ENCODE assay signal across 26 cellular contexts in the genomic region with DNA sequence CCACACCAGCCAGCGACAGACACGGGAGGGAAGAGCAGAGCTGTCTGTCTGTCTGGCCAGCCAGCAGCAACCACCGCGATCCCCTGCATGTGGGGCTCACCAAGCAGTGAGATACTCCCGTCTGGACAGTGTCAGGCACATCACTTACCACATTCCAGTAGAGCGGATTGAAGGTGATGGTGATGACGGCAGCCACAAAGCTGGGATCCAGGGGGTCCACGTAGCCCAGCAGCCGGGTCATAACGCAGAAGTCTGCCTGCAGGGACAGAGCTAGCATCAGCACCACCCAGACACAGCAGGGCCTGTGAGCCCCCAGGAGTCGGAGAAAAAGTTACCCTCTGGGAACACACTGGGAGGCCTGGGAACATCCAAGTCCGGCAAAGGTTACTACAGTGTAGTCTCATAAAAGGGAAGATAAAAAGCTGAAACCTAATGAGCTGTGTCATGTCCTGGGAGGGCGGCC. TPM values are rescaled to one million over a fixed set of nuclear protein-coding genes. Genes with fewer than 3 reads are reported as not detected.
DNase-seq lines count a peak whose midpoint lies in the region; ATAC-seq and TF ChIP-seq lines count a peak whose summit lies in the region.
"Had no signal": no experiment of that assay in that cellular context is flagged by ENCODE, and none has a peak within 500 bp of the region (broad histone marks: within the 10 kb centered on the region; RNA-seq: fewer than 3 reads in every experiment).

No MANE protein-coding gene starts in this region.

- ATAC-seq in activated CD4-positive, alpha-beta T cell treated with anti-CD3 and anti-CD28 coated beads for 36 hours: no peak
- ATAC-seq in HG02884 (IDR thresholded peaks at IDR 0.05; ENCODE audit: unreplicated experiment) (no peak), HG02970 (IDR thresholded peaks at IDR 0.05; ENCODE audit: low FRiP score, unreplicated experiment) (no peak)

- POLR2A ChIA-PET in activated CD4-positive, alpha-beta T cell treated with anti-CD3 and anti-CD28 coated beads, Interleukin-2, amount 10 ng/mL, durations not matched to agents 7 days and 5 days (lab: Charles Lee): no interaction called here
- POLR2A ChIA-PET in activated CD4-positive, alpha-beta T cell treated with anti-CD3 and anti-CD28 coated beads for 36 hours (lab: Charles Lee): no interaction called here

- TF ChIP-seq CTCF in fibroblast of mammary gland (conservative IDR thresholded peaks at IDR 0.05; ENCODE audit: control insufficient read depth, insufficient read depth, low read depth, low read length): no peak
- TF ChIP-seq CTCF in nephron progenitor cell (IDR thresholded peaks at IDR 0.05): no peak
- no peak for TF ChIP-seq CTCF in type B pancreatic cell (conservative IDR thresholded peaks at IDR 0.05)
- no peak for TF ChIP-seq CTCF in esophagus squamous epithelium (IDR thresholded peaks at IDR 0.05)

- intact Hi-C loops in activated CD4-positive, alpha-beta T cell treated with anti-CD3 and anti-CD28 coated beads for 36 hours (cut with DNase I, micrococcal nuclease): no loop called here
- intact Hi-C loops in esophagus squamous epithelium (cut with DNase I): no loop called here

- H3K36me3 ChIP-seq in esophagus squamous epithelium: peaks cover 0 to 21% (median 0%) of the 10 kb centered on the region in 3 donors

- no peak overlapping the region for H3K27ac ChIP-seq in esophagus squamous epithelium
- H3K27ac ChIP-seq: 22Rv1, tibial artery, VCaP had no signal

- H3K36me3 Mint-ChIP-seq in activated CD4-positive, alpha-beta T cell treated with anti-CD3 and anti-CD28 coated beads, Interleukin-2, amount 10 ng/mL, durations not matched to agents 7 days and 5 days (ENCODE audit: low read depth): peaks cover 4% of the 10 kb centered on the region
- H3K36me3 Mint-ChIP-seq in activated CD4-positive, alpha-beta T cell treated with anti-CD3 and anti-CD28 coated beads for 36 hours (ENCODE audit: low read depth): no peaks in the 10 kb centered on the region
- H3K36me3 Mint-ChIP-seq in nephron progenitor cell (ENCODE audit: low read depth): peaks cover 3% of the 10 kb centered on the region
- H3K36me3 Mint-ChIP-seq in type B pancreatic cell: no peaks in the 10 kb centered on the region
- H3K36me3 Mint-ChIP-seq: activated naive CD8-positive, alpha-beta T cell had no signal

- TF ChIP-seq POLR2A in esophagus squamous epithelium (IDR thresholded peaks at IDR 0.05): no peak

- 88 to 98% methylated on average over 6 to 13 of the region's 13 CpGs for WGBS in esophagus squamous epithelium, 2 donors

- no peak overlapping the region for H3K4me3 Mint-ChIP-seq in activated CD4-positive, alpha-beta T cell treated with anti-CD3 and anti-CD28 coated beads, Interleukin-2, amount 10 ng/mL, durations not matched to agents 7 days and 5 days
- no peak overlapping the region for H3K4me3 Mint-ChIP-seq in activated CD4-positive, alpha-beta T cell treated with anti-CD3 and anti-CD28 coated beads for 36 hours
- H3K4me3 Mint-ChIP-seq in nephron progenitor cell: no peak overlapping the region
- H3K4me3 Mint-ChIP-seq in type B pancreatic cell: no peak overlapping the region
- H3K4me3 Mint-ChIP-seq: activated naive CD8-positive, alpha-beta T cell; memory B cell had no signal

- H3K27ac Mint-ChIP-seq in activated CD4-positive, alpha-beta T cell treated with anti-CD3 and anti-CD28 coated beads, Interleukin-2, amount 10 ng/mL, durations not matched to agents 7 days and 5 days: peak overlapping the region; percentile 54
- H3K27ac Mint-ChIP-seq in activated CD4-positive, alpha-beta T cell treated with anti-CD3 and anti-CD28 coated beads for 36 hours: no peak overlapping the region
- H3K27ac Mint-ChIP-seq in nephron progenitor cell (peak overlapping the region; percentile 82), type B pancreatic cell (peak overlapping the region; percentile 36)
- H3K27ac Mint-ChIP-seq: activated naive CD8-positive, alpha-beta T cell; activated T-helper 2 cell treated with anti-CD3 and anti-CD28 coated beads, Interferon-gamma antibody, Interleukin-2, Interleukin-4, amounts not matched to agents 10 μg/mL and 5 μg/mL and 100 μg/mL, durations not matched to agents 14 hours and 24 hours and 36 hours; memory B cell had no signal

- H3K9me3 Mint-ChIP-seq in activated CD4-positive, alpha-beta T cell treated with anti-CD3 and anti-CD28 coated beads, Interleukin-2, amount 10 ng/mL, durations not matched to agents 7 days and 5 days: no peaks in the 10 kb centered on the region
- H3K9me3 Mint-ChIP-seq in activated CD4-positive, alpha-beta T cell treated with anti-CD3 and anti-CD28 coated beads for 36 hours (ENCODE audit: low read depth): no peaks in the 10 kb centered on the region
- H3K9me3 Mint-ChIP-seq in nephron progenitor cell: no peaks in the 10 kb centered on the region
- no peaks in the 10 kb centered on the region for H3K9me3 Mint-ChIP-seq in type B pancreatic cell
- H3K9me3 Mint-ChIP-seq: activated T-helper 2 cell treated with anti-CD3 and anti-CD28 coated beads, Interferon-gamma antibody, Interleukin-2, Interleukin-4, amounts not matched to agents 10 μg/mL and 5 μg/mL and 100 μg/mL, durations not matched to agents 14 hours and 24 hours and 36 hours; memory B cell had no signal

- DNase-seq in activated CD4-positive, alpha-beta T cell treated with anti-CD3 and anti-CD28 coated beads, Interleukin-2, amount 10 ng/mL, durations not matched to agents 7 days and 5 days: no peak
- DNase-seq in activated CD4-positive, alpha-beta T cell treated with anti-CD3 and anti-CD28 coated beads for 36 hours: no peak
- DNase-seq in fibroblast of mammary gland (ENCODE audit: low read depth): peak; percentile 54
- DNase-seq in nephron progenitor cell: no peak
- no peak for DNase-seq in type B pancreatic cell (ENCODE audit: extremely low spot score, unreplicated experiment)
- no peak for DNase-seq in esophagus squamous epithelium (lab: John Stamatoyannopoulos, UW)
- DNase-seq: activated CD4-positive, alpha-beta T cell treated with anti-CD3 and anti-CD28 coated beads, Interleukin-2, amount 50 U/mL, for 4 hours; cerebellar nuclear complex; EL; foreskin melanocyte; hypothalamus; KG1; NCI-H1436; NCI-H446 treated with DMSO at 0.1 percent for 48 hours; OCI-M1; stimulated activated CD4-positive, alpha-beta T cell treated with anti-CD3 and anti-CD28 coated beads, Interleukin-12 subunit alpha, Interleukin-12 subunit beta, amount 100 ng/mL, for 4 hours; stimulated activated CD4-positive, alpha-beta T cell treated with anti-CD3 and anti-CD28 coated beads, Interleukin-4, amount 100 ng/mL, for 4 hours; stimulated activated naive CD4-positive, alpha-beta T cell treated with Interleukin-2 at 50 U/mL for 16 hours; tibial artery had no signal

- peaks cover 0 to 21% (median 7%) of the 10 kb centered on the region in 3 donors for H3K4me1 ChIP-seq in esophagus squamous epithelium
- H3K4me1 ChIP-seq: tibial artery had no signal

- H3K4me3 ChIP-seq in fibroblast of mammary gland (ENCODE audit: control insufficient read depth, low read depth, low read length) (no peak overlapping the region), esophagus squamous epithelium (no peak overlapping the region)
- H3K4me3 ChIP-seq: tibial artery had no signal

- CTCF ChIA-PET in activated CD4-positive, alpha-beta T cell treated with anti-CD3 and anti-CD28 coated beads, Interleukin-2, amount 10 ng/mL, durations not matched to agents 7 days and 5 days (lab: Charles Lee): interaction anchor here (0.5 kb wide), 1 partner anchor 313 kb away, joined by 3 read pairs; no protein-coding TSS in a partner anchor
- CTCF ChIA-PET in activated CD4-positive, alpha-beta T cell treated with anti-CD3 and anti-CD28 coated beads for 36 hours (lab: Charles Lee): interaction anchor here (1.0 kb wide), 1 partner anchor 80 kb away, joined by 3 read pairs; no protein-coding TSS in a partner anchor

- H3K9me3 ChIP-seq in esophagus squamous epithelium: no peaks in the 10 kb centered on the region
- H3K9me3 ChIP-seq: tibial artery had no signal

- no peaks in the 10 kb centered on the region for H3K27me3 Mint-ChIP-seq in activated CD4-positive, alpha-beta T cell treated with anti-CD3 and anti-CD28 coated beads, Interleukin-2, amount 10 ng/mL, durations not matched to agents 7 days and 5 days
- no peaks in the 10 kb centered on the region for H3K27me3 Mint-ChIP-seq in activated CD4-positive, alpha-beta T cell treated with anti-CD3 and anti-CD28 coated beads for 36 hours
- no peaks in the 10 kb centered on the region for H3K27me3 Mint-ChIP-seq in nephron progenitor cell (ENCODE audit: low read depth, poor library complexity)
- H3K27me3 Mint-ChIP-seq in type B pancreatic cell: no peaks in the 10 kb centered on the region
- H3K27me3 Mint-ChIP-seq: activated naive CD8-positive, alpha-beta T cell; memory B cell had no signal

- H3K27me3 ChIP-seq in esophagus squamous epithelium: no peaks in the 10 kb centered on the region
- H3K27me3 ChIP-seq: tibial artery had no signal

- H3K4me1 Mint-ChIP-seq in activated CD4-positive, alpha-beta T cell treated with anti-CD3 and anti-CD28 coated beads, Interleukin-2, amount 10 ng/mL, durations not matched to agents 7 days and 5 days: no peaks in the 10 kb centered on the region
- no peaks in the 10 kb centered on the region for H3K4me1 Mint-ChIP-seq in activated CD4-positive, alpha-beta T cell treated with anti-CD3 and anti-CD28 coated beads for 36 hours
- H3K4me1 Mint-ChIP-seq in nephron progenitor cell (peaks cover 46% of the 10 kb centered on the region), type B pancreatic cell (ENCODE audit: unreplicated experiment) (peaks cover 29% of the 10 kb centered on the region)
- H3K4me1 Mint-ChIP-seq: memory B cell had no signal

RNA-seq across cellular contexts. Expression of gene PEMT, which starts 14.7 kb away (rescaled TPM):
- 10 to 100 TPM; 10.8 to 17.3 TPM for total RNA-seq in activated CD4-positive, alpha-beta T cell treated with anti-CD3 and anti-CD28 coated beads, Interleukin-2, amount 10 ng/mL, durations not matched to agents 7 days and 5 days
- total RNA-seq in activated CD4-positive, alpha-beta T cell treated with anti-CD3 and anti-CD28 coated beads for 36 hours: 10 to 100 TPM; 30.4 to 32.3 TPM
- total RNA-seq in type B pancreatic cell (ENCODE audit: low replicate concordance): 32.1 and 34.9 TPM in 2 replicates
- total RNA-seq in esophagus squamous epithelium: 10 to 100 TPM; 24.6 to 32.2 (median 28.2) TPM
